Comparison of ENCODE assay signal across 22 cellular contexts in genomic region chr2:219832904-219833303, GRCh38.
A peak's percentile ranks its signal among the peaks of the same experiment; 100 is the strongest.
DNase-seq lines count a peak whose midpoint lies in the region; ATAC-seq and TF ChIP-seq lines count a peak whose summit lies in the region.
"Had no signal": no experiment of that assay in that cellular context is flagged by ENCODE, and none has a peak within 500 bp of the region (broad histone marks: within the 10 kb centered on the region; RNA-seq: fewer than 3 reads in every experiment).

No MANE protein-coding gene starts in this region.

- peak; percentile 32 for DNase-seq in right atrium auricular region (ENCODE audit: low spot score)
- DNase-seq in left ventricle myocardium superior, result no peak
- DNase-seq in esophagus muscularis mucosa (ENCODE audit: extremely low spot score), result peak; percentile 66
- peak; percentile 60 for DNase-seq in osteocyte (ENCODE audit: extremely low spot score, unreplicated experiment)
- no peak for DNase-seq in OCI-LY7 (ENCODE audit: low spot score)
- DNase-seq in stimulated activated CD4-positive, alpha-beta T cell treated with anti-CD3 and anti-CD28 coated beads, Interleukin-2, amount 100 ng/mL, for 48 hours, result no peak
- DNase-seq: 8988T; ACHN; AML-193; BE2C; Calu3; CD4-positive, alpha-beta T cell; CD8-positive, alpha-beta memory T cell; DMS53; DMS79 treated with DMSO at 0.1 percent for 48 hours; GF-D8; GOT3; HFFc6 had no signal

- H3K4me3 Mint-ChIP-seq in osteocyte (ENCODE audit: unreplicated experiment), result no peak overlapping the region
- H3K4me3 Mint-ChIP-seq: CD14-positive monocyte; CD4-positive, alpha-beta T cell; CD8-positive, alpha-beta memory T cell; HFFc6 had no signal

- H3K4me3 ChIP-seq in right atrium auricular region (no peak overlapping the region), esophagus muscularis mucosa (no peak overlapping the region), OCI-LY7 (ENCODE audit: low read depth, low read length, poor library complexity, severe bottlenecking) (no peak overlapping the region)
- H3K4me3 ChIP-seq: A549; BLaER1 treated with 17β-estradiol and CSF1 and Interleukin-3, amounts not matched to agents 10 nM and 100 nM; HAP-1 had no signal

- no peaks in the 10 kb centered on the region for H3K36me3 Mint-ChIP-seq in osteocyte (ENCODE audit: unreplicated experiment)
- H3K36me3 Mint-ChIP-seq: CD14-positive monocyte; CD8-positive, alpha-beta memory T cell had no signal

- H2AFZ ChIP-seq in OCI-LY7 (ENCODE audit: low read length), result no peak overlapping the region

- no peak overlapping the region for H3K27ac Mint-ChIP-seq in osteocyte (ENCODE audit: unreplicated experiment)
- H3K27ac Mint-ChIP-seq: CD14-positive monocyte; CD4-positive, alpha-beta T cell; HFFc6 had no signal

- H4K20me1 ChIP-seq in OCI-LY7 (ENCODE audit: insufficient read depth, low read length), result no peaks in the 10 kb centered on the region
- H4K20me1 ChIP-seq: BLaER1 treated with 17β-estradiol and CSF1 and Interleukin-3, amounts not matched to agents 10 nM and 100 nM had no signal

- H3K27ac ChIP-seq in right atrium auricular region (no peak overlapping the region), esophagus muscularis mucosa (replicated peaks in 1 of 4) (no peak overlapping the region), OCI-LY7 (ENCODE audit: low read depth, low read length, poor library complexity, severe bottlenecking) (no peak overlapping the region)
- H3K27ac ChIP-seq: A549; BLaER1 treated with 17β-estradiol and CSF1 and Interleukin-3, amounts not matched to agents 10 nM and 100 nM had no signal

- H3K27me3 ChIP-seq in right atrium auricular region (no peaks in the 10 kb centered on the region), esophagus muscularis mucosa (no peaks in the 10 kb centered on the region)
- H3K27me3 ChIP-seq: BLaER1 treated with 17β-estradiol and CSF1 and Interleukin-3, amounts not matched to agents 10 nM and 100 nM had no signal

- TF ChIP-seq EP300 in esophagus muscularis mucosa (IDR thresholded peaks at IDR 0.05), result no peak

- H3K79me2 ChIP-seq in OCI-LY7 (ENCODE audit: insufficient read depth, low read depth, low read length), result no peaks in the 10 kb centered on the region

- POLR2A ChIA-PET in OCI-LY7 (lab: Charles Lee), result interaction anchor here (0.5 kb wide), 1 partner anchor 523 kb away, joined by 3 read pairs; no protein-coding TSS in a partner anchor

- no peak for TF ChIP-seq POLR2A in esophagus muscularis mucosa (IDR thresholded peaks at IDR 0.05; ENCODE audit: low read depth)

- peaks cover 5% of the 10 kb centered on the region for H3K27me3 Mint-ChIP-seq in osteocyte (ENCODE audit: unreplicated experiment)
- H3K27me3 Mint-ChIP-seq: CD4-positive, alpha-beta T cell had no signal

- H3K4me1 ChIP-seq in right atrium auricular region, result peaks cover 0 to 4% of the 10 kb centered on the region in 2 donors
- H3K4me1 ChIP-seq in esophagus muscularis mucosa, result no peaks in the 10 kb centered on the region
- no peaks in the 10 kb centered on the region for H3K4me1 ChIP-seq in OCI-LY7 (ENCODE audit: insufficient read depth, low read length, poor library complexity, severe bottlenecking)
- H3K4me1 ChIP-seq: A549, BE2C, HAP-1 had no signal

- no TSS peak for BruUV-seq in OCI-LY7 (replicated peaks; lab: Mats Ljungman, UMichigan)

- CTCF ChIA-PET in OCI-LY7 (lab: Charles Lee; ENCODE audit: unreplicated experiment), result no interaction called here

- H3K9me3 ChIP-seq in right atrium auricular region (no peaks in the 10 kb centered on the region), esophagus muscularis mucosa (no peaks in the 10 kb centered on the region), OCI-LY7 (ENCODE audit: low read length) (no peaks in the 10 kb centered on the region)
- H3K9me3 ChIP-seq: A549; BE2C; BLaER1 treated with 17β-estradiol and CSF1 and Interleukin-3, amounts not matched to agents 10 nM and 100 nM; HAP-1 had no signal

- no peak for ATAC-seq in left ventricle myocardium superior
- ATAC-seq: A549 had no signal

- H3K9me2 ChIP-seq in OCI-LY7 (ENCODE audit: insufficient read depth, low read length), result no peaks in the 10 kb centered on the region

- no peaks in the 10 kb centered on the region for H3K4me1 Mint-ChIP-seq in osteocyte (ENCODE audit: unreplicated experiment)
- H3K4me1 Mint-ChIP-seq: CD14-positive monocyte; CD8-positive, alpha-beta memory T cell had no signal

- H3K36me3 ChIP-seq in right atrium auricular region (no peaks in the 10 kb centered on the region), esophagus muscularis mucosa (no peaks in the 10 kb centered on the region), OCI-LY7 (ENCODE audit: insufficient read depth, low read length) (no peaks in the 10 kb centered on the region)
- H3K36me3 ChIP-seq: BE2C; BLaER1 treated with 17β-estradiol and CSF1 and Interleukin-3, amounts not matched to agents 10 nM and 100 nM; HAP-1 had no signal

- WGBS in esophagus muscularis mucosa, result no CpG with 5 or more reads among the region's 1 CpG

- intact Hi-C loops in left ventricle myocardium superior (cut with micrococcal nuclease) (no loop called here), esophagus muscularis mucosa (cut with DNase I) (no loop called here), OCI-LY7 (cut with micrococcal nuclease; ENCODE audit: unreplicated experiment) (no loop called here)

- no peak overlapping the region for H3K4me2 ChIP-seq in OCI-LY7 (ENCODE audit: low read length)
- H3K4me2 ChIP-seq: A549; BLaER1 treated with 17β-estradiol and CSF1 and Interleukin-3, amounts not matched to agents 10 nM and 100 nM had no signal

- TF ChIP-seq CTCF in right atrium auricular region (IDR thresholded peaks at IDR 0.05) (no peak), esophagus muscularis mucosa (IDR thresholded peaks at IDR 0.05) (no peak), osteocyte (IDR thresholded peaks at IDR 0.05) (no peak), OCI-LY7 (conservative IDR thresholded peaks at IDR 0.05; ENCODE audit: low read length) (no peak)

- peaks cover 4% of the 10 kb centered on the region for H3K9me3 Mint-ChIP-seq in osteocyte (ENCODE audit: unreplicated experiment)
- H3K9me3 Mint-ChIP-seq: CD4-positive, alpha-beta T cell; HFFc6 had no signal

Comparison
In these comparisons a context has a peak if more than half of its experiments do, and no peak if none do; other contexts are left out.
1. DNase-seq: peak in right atrium auricular region (single experiment), esophagus muscularis mucosa (single experiment) and osteocyte (single experiment); none in left ventricle myocardium superior (single experiment), OCI-LY7 (single experiment) and stimulated activated CD4-positive, alpha-beta T cell treated with anti-CD3 and anti-CD28 coated beads, Interleukin-2, amount 100 ng/mL, for 48 hours (0 of 2).